12 cellular contexts compared by ENCODE assay signal in genomic region chr1:244409648-244410164, GRCh38. TPM values are rescaled to one million over a fixed set of nuclear protein-coding genes. Genes with fewer than 3 reads are reported as not detected.
DNase-seq lines count a peak whose midpoint lies in the region; ATAC-seq and TF ChIP-seq lines count a peak whose summit lies in the region.
"Had no signal": no experiment of that assay in that cellular context is flagged by ENCODE, and none has a peak within 500 bp of the region (broad histone marks: within the 10 kb centered on the region; RNA-seq: fewer than 3 reads in every experiment).

No MANE protein-coding gene starts in this region.

- H3K4me3 ChIP-seq in upper lobe of right lung = no peak overlapping the region
- no peak overlapping the region for H3K4me3 ChIP-seq in esophagus muscularis mucosa

- H3K27ac Mint-ChIP-seq in stimulated activated naive CD8-positive, alpha-beta T cell treated with anti-CD3 and anti-CD28 coated beads, Interleukin-15, Interleukin-2, amounts not matched to agents 100 ng/mL and 50 ng/mL, for 24 hours = peak overlapping the region; percentile 1
- no peak overlapping the region for H3K27ac Mint-ChIP-seq in stimulated activated naive CD8-positive, alpha-beta T cell treated with anti-CD3 and anti-CD28 coated beads, Interleukin-15, amount 100 ng/mL, for 72 hours
- H3K27ac Mint-ChIP-seq in nephron progenitor cell = no peak overlapping the region
- H3K27ac Mint-ChIP-seq: activated naive CD4-positive, alpha-beta T cell treated with anti-CD3 and anti-CD28 coated beads, Interleukin-2, amount 50 U/mL, for 72 hours had no signal

- peaks cover 13% of the 10 kb centered on the region for H3K4me1 Mint-ChIP-seq in stimulated activated naive CD8-positive, alpha-beta T cell treated with anti-CD3 and anti-CD28 coated beads, Interleukin-15, Interleukin-2, amounts not matched to agents 100 ng/mL and 50 ng/mL, for 24 hours (ENCODE audit: low read depth)
- peaks cover 7% of the 10 kb centered on the region for H3K4me1 Mint-ChIP-seq in stimulated activated naive CD8-positive, alpha-beta T cell treated with anti-CD3 and anti-CD28 coated beads, Interleukin-15, amount 100 ng/mL, for 72 hours
- H3K4me1 Mint-ChIP-seq in nephron progenitor cell = no peaks in the 10 kb centered on the region

- H3K27ac ChIP-seq in upper lobe of right lung (no peak overlapping the region), esophagus muscularis mucosa (replicated peaks in 1 of 4) (peak overlapping the region in 2 of 4 donors; percentile 14 to 34)

- TF ChIP-seq CTCF in upper lobe of right lung (IDR thresholded peaks at IDR 0.05) = no peak
- no peak for TF ChIP-seq CTCF in esophagus muscularis mucosa (IDR thresholded peaks at IDR 0.05)
- no peak for TF ChIP-seq CTCF in nephron progenitor cell (IDR thresholded peaks at IDR 0.05)

- 77% methylated on average over 4 of the region's 4 CpGs for WGBS in esophagus muscularis mucosa

- H3K4me3 Mint-ChIP-seq in stimulated activated naive CD8-positive, alpha-beta T cell treated with anti-CD3 and anti-CD28 coated beads, Interleukin-15, Interleukin-2, amounts not matched to agents 100 ng/mL and 50 ng/mL, for 24 hours = no peak overlapping the region
- no peak overlapping the region for H3K4me3 Mint-ChIP-seq in stimulated activated naive CD8-positive, alpha-beta T cell treated with anti-CD3 and anti-CD28 coated beads, Interleukin-15, amount 100 ng/mL, for 72 hours
- H3K4me3 Mint-ChIP-seq in nephron progenitor cell = no peak overlapping the region

- H3K27me3 ChIP-seq in upper lobe of right lung (no peaks in the 10 kb centered on the region), esophagus muscularis mucosa (no peaks in the 10 kb centered on the region)

- H3K4me1 ChIP-seq in upper lobe of right lung (no peaks in the 10 kb centered on the region), esophagus muscularis mucosa (peaks cover 0 to 33% (median 20%) of the 10 kb centered on the region in 4 donors)

- TF ChIP-seq POLR2A in esophagus muscularis mucosa (IDR thresholded peaks at IDR 0.05; ENCODE audit: low read depth) = no peak

- peaks cover 97% of the 10 kb centered on the region for H3K36me3 Mint-ChIP-seq in stimulated activated naive CD8-positive, alpha-beta T cell treated with anti-CD3 and anti-CD28 coated beads, Interleukin-15, Interleukin-2, amounts not matched to agents 100 ng/mL and 50 ng/mL, for 24 hours (ENCODE audit: low read depth)
- H3K36me3 Mint-ChIP-seq in nephron progenitor cell (ENCODE audit: low read depth) = peaks cover 81% of the 10 kb centered on the region

- H3K9me3 ChIP-seq in upper lobe of right lung (no peaks in the 10 kb centered on the region), esophagus muscularis mucosa (no peaks in the 10 kb centered on the region)

- H3K27me3 Mint-ChIP-seq in stimulated activated naive CD8-positive, alpha-beta T cell treated with anti-CD3 and anti-CD28 coated beads, Interleukin-15, Interleukin-2, amounts not matched to agents 100 ng/mL and 50 ng/mL, for 24 hours = no peaks in the 10 kb centered on the region
- H3K27me3 Mint-ChIP-seq in stimulated activated naive CD8-positive, alpha-beta T cell treated with anti-CD3 and anti-CD28 coated beads, Interleukin-15, amount 100 ng/mL, for 72 hours = no peaks in the 10 kb centered on the region
- no peaks in the 10 kb centered on the region for H3K27me3 Mint-ChIP-seq in nephron progenitor cell (ENCODE audit: low read depth, poor library complexity)

- no peak for ATAC-seq in stimulated activated naive CD8-positive, alpha-beta T cell treated with anti-CD3 and anti-CD28 coated beads, Interleukin-15, amount 100 ng/mL, for 72 hours
- ATAC-seq in HG02623 (IDR thresholded peaks at IDR 0.05; ENCODE audit: unreplicated experiment) = peak; percentile 69
- peak; percentile 90 for ATAC-seq in HG03460 (IDR thresholded peaks at IDR 0.05; ENCODE audit: unreplicated experiment)
- ATAC-seq in upper lobe of right lung = peak; percentile 81
- ATAC-seq: activated naive CD4-positive, alpha-beta T cell treated with anti-CD3 and anti-CD28 coated beads, Interleukin-2, amount 50 U/mL, for 72 hours had no signal

- intact Hi-C loops in upper lobe of right lung (cut with DNase I) (no loop called here), esophagus muscularis mucosa (cut with DNase I) (no loop called here)

- no peak for DNase-seq in stimulated activated naive CD8-positive, alpha-beta T cell treated with anti-CD3 and anti-CD28 coated beads, Interleukin-15, amount 100 ng/mL, for 72 hours
- no peak for DNase-seq in upper lobe of right lung
- DNase-seq in esophagus muscularis mucosa (ENCODE audit: extremely low spot score) = no peak
- DNase-seq in NCI-H345 treated with DMSO at 0.1 percent for 48 hours (lab: John Stamatoyannopoulos, UW; ENCODE audit: unreplicated experiment) = no peak
- DNase-seq in nephron progenitor cell = no peak
- DNase-seq: KBM-7, NCI-H69, occipital lobe had no signal

- no peak for TF ChIP-seq EP300 in esophagus muscularis mucosa (IDR thresholded peaks at IDR 0.05)

- H3K36me3 ChIP-seq in upper lobe of right lung (peaks cover 80% of the 10 kb centered on the region), esophagus muscularis mucosa (peaks cover 20 to 81% (median 50%) of the 10 kb centered on the region in 4 donors)

- H3K9me3 Mint-ChIP-seq in stimulated activated naive CD8-positive, alpha-beta T cell treated with anti-CD3 and anti-CD28 coated beads, Interleukin-15, Interleukin-2, amounts not matched to agents 100 ng/mL and 50 ng/mL, for 24 hours = peaks cover 10% of the 10 kb centered on the region
- H3K9me3 Mint-ChIP-seq in stimulated activated naive CD8-positive, alpha-beta T cell treated with anti-CD3 and anti-CD28 coated beads, Interleukin-15, amount 100 ng/mL, for 72 hours = peaks cover 14 to 15% of the 10 kb centered on the region in 2 donors
- peaks cover 8% of the 10 kb centered on the region for H3K9me3 Mint-ChIP-seq in nephron progenitor cell

RNA-seq across cellular contexts. Expression of gene ADSS2, which starts 42.0 kb away (rescaled TPM):
- total RNA-seq in upper lobe of right lung = 34.2 TPM
- 10 to 100 TPM; 40.9 to 49.4 (median 46.7) TPM for total RNA-seq in esophagus muscularis mucosa

RNA-seq across cellular contexts. Expression of gene CATSPERE, which starts 51.4 kb away (rescaled TPM):
- 1.1 TPM for total RNA-seq in upper lobe of right lung
- total RNA-seq in esophagus muscularis mucosa = 1 to 10 TPM; 1.4 to 3.5 (median 2.1) TPM
